Comparison of ENCODE assay signal across 1 cellular context in the genomic region with DNA sequence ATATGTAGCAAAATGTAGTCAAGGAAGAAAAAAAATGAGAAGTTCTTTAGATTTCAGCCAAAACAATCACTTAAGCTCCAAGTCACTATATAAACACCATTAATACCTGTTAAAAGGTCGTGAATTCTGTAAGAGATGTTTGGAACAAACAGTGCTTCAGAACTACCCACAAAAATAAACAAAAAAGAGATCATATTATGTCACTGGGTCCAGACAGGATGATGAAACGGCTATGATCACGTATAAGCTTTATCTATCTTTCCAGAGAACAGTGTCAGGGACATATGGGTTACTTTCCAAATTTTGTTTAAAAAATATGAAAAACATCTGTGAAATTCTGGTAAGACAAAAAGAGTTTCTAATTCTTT.
A peak's percentile ranks its signal among the peaks of the same experiment; 100 is the strongest.
TF ChIP-seq lines count a peak whose summit lies in the region.

No MANE protein-coding gene starts in this region.

TF ChIP-seq in HepG2, 621 proteins besides CTCF, POLR2A, EP300 and RAD21 (continued from another document and continues in another):
- TF ChIP-seq, protein P1, sequence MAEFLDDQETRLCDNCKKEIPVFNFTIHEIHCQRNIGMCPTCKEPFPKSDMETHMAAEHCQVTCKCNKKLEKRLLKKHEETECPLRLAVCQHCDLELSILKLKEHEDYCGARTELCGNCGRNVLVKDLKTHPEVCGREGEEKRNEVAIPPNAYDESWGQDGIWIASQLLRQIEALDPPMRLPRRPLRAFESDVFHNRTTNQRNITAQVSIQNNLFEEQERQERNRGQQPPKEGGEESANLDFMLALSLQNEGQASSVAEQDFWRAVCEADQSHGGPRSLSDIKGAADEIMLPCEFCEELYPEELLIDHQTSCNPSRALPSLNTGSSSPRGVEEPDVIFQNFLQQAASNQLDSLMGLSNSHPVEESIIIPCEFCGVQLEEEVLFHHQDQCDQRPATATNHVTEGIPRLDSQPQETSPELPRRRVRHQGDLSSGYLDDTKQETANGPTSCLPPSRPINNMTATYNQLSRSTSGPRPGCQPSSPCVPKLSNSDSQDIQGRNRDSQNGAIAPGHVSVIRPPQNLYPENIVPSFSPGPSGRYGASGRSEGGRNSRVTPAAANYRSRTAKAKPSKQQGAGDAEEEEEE (CRISPR knock-in tag; IDR thresholded peaks at IDR 0.05; ENCODE audit: borderline replicate concordance): no peak
- TF ChIP-seq GATAD2A (CRISPR knock-in tag; IDR thresholded peaks at IDR 0.05) (peak; percentile 93), SRY (CRISPR knock-in tag; IDR thresholded peaks at IDR 0.05) (no peak), PITX1 (CRISPR knock-in tag; IDR thresholded peaks at IDR 0.05) (peak; percentile 76), SOX5 (CRISPR knock-in tag; IDR thresholded peaks at IDR 0.05; ENCODE audit: borderline replicate concordance) (peak; percentile 92), ZNF543 (CRISPR knock-in tag; IDR thresholded peaks at IDR 0.05) (no peak), TBL1XR1 (IDR thresholded peaks at IDR 0.05; ENCODE audit: borderline replicate concordance, low read length, partially characterized antibody) (peak; percentile 65), SUZ12 (IDR thresholded peaks at IDR 0.05; ENCODE audit: low read depth, low read length) (no peak), ZNF17 (CRISPR knock-in tag; IDR thresholded peaks at IDR 0.05) (no peak), KDM5A (IDR thresholded peaks at IDR 0.05; ENCODE audit: borderline replicate concordance, low read length) (no peak), ZC3H13 (CRISPR knock-in tag; IDR thresholded peaks at IDR 0.05) (no peak), ZNF614 (CRISPR knock-in tag; IDR thresholded peaks at IDR 0.05; ENCODE audit: borderline replicate concordance) (no peak), ZNF747 (CRISPR knock-in tag; IDR thresholded peaks at IDR 0.05; ENCODE audit: borderline replicate concordance) (no peak), KLF16 (CRISPR knock-in tag; IDR thresholded peaks at IDR 0.05) (peak in 1 of 2 experiments; percentile 73; a peak in 1 of 4 replicates), ARNTL (CRISPR knock-in tag; IDR thresholded peaks at IDR 0.05) (no peak), GATAD1 (CRISPR knock-in tag; IDR thresholded peaks at IDR 0.05) (no peak), CCAR2 (optimal IDR thresholded peaks at IDR 0.05; ENCODE audit: low read depth, low read length) (no peak), YY1 (IDR thresholded peaks at IDR 0.05; ENCODE audit: insufficient read depth, insufficient replicate concordance, low read depth, low read length) (no peak), GABPB1 (CRISPR knock-in tag; IDR thresholded peaks at IDR 0.05) (no peak), ZNF83 (CRISPR knock-in tag; IDR thresholded peaks at IDR 0.05; ENCODE audit: borderline replicate concordance) (no peak), ZSCAN31 (CRISPR knock-in tag; IDR thresholded peaks at IDR 0.05; ENCODE audit: low read depth) (no peak), NFRKB (IDR thresholded peaks at IDR 0.05) (no peak), HOXA7 (CRISPR knock-in tag; IDR thresholded peaks at IDR 0.05) (no peak), ISL2 (CRISPR knock-in tag; IDR thresholded peaks at IDR 0.05) (peak; percentile 94), MBD4 (IDR thresholded peaks at IDR 0.05; ENCODE audit: borderline replicate concordance, low read length) (no peak; the same call in 1 of the 2 replicates), ZSCAN25 (CRISPR knock-in tag; IDR thresholded peaks at IDR 0.05) (no peak), RBM22 (optimal IDR thresholded peaks at IDR 0.05; ENCODE audit: low read length) (no peak), ZBTB20 (CRISPR knock-in tag; IDR thresholded peaks at IDR 0.05; ENCODE audit: borderline replicate concordance, low read depth) (peak; percentile 38; the same call in 1 of the 2 replicates), ATF1 (CRISPR knock-in tag; IDR thresholded peaks at IDR 0.05) (peak; percentile 49; the same call in 1 of the 2 replicates), PCBP2 (optimal IDR thresholded peaks at IDR 0.05; ENCODE audit: low read depth, low read length, poor library complexity, severe bottlenecking) (no peak), ZBTB42 (CRISPR knock-in tag; IDR thresholded peaks at IDR 0.05) (no peak), NCOR1 (IDR thresholded peaks at IDR 0.05; ENCODE audit: borderline replicate concordance, low read length) (peak; percentile 89)
- TF ChIP-seq, protein P2, sequence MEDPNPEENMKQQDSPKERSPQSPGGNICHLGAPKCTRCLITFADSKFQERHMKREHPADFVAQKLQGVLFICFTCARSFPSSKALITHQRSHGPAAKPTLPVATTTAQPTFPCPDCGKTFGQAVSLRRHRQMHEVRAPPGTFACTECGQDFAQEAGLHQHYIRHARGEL (CRISPR knock-in tag; IDR thresholded peaks at IDR 0.05): no peak
- TF ChIP-seq, protein P3, sequence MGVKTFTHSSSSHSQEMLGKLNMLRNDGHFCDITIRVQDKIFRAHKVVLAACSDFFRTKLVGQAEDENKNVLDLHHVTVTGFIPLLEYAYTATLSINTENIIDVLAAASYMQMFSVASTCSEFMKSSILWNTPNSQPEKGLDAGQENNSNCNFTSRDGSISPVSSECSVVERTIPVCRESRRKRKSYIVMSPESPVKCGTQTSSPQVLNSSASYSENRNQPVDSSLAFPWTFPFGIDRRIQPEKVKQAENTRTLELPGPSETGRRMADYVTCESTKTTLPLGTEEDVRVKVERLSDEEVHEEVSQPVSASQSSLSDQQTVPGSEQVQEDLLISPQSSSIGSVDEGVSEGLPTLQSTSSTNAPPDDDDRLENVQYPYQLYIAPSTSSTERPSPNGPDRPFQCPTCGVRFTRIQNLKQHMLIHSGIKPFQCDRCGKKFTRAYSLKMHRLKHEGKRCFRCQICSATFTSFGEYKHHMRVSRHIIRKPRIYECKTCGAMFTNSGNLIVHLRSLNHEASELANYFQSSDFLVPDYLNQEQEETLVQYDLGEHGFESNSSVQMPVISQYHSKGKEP (CRISPR knock-in tag; IDR thresholded peaks at IDR 0.05): no peak
- TF ChIP-seq, protein P4, sequence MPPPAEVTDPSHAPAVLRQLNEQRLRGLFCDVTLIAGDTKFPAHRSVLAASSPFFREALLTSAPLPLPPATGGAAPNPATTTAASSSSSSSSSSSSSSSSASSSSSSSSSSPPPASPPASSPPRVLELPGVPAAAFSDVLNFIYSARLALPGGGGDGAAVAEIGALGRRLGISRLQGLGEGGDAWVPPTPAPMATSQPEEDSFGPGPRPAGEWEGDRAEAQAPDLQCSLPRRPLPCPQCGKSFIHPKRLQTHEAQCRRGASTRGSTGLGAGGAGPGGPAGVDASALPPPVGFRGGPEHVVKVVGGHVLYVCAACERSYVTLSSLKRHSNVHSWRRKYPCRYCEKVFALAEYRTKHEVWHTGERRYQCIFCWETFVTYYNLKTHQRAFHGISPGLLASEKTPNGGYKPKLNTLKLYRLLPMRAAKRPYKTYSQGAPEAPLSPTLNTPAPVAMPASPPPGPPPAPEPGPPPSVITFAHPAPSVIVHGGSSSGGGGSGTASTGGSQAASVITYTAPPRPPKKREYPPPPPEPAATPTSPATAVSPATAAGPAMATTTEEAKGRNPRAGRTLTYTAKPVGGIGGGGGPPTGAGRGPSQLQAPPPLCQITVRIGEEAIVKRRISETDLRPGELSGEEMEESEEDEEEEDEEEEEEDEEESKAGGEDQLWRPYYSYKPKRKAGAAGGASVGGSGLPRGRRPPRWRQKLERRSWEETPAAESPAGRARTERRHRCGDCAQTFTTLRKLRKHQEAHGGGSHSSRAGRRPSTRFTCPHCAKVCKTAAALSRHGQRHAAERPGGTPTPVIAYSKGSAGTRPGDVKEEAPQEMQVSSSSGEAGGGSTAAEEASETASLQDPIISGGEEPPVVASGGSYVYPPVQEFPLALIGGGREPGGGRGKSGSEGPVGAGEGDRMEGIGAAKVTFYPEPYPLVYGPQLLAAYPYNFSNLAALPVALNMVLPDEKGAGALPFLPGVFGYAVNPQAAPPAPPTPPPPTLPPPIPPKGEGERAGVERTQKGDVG (CRISPR knock-in tag; IDR thresholded peaks at IDR 0.05; ENCODE audit: borderline replicate concordance): no peak
- TF ChIP-seq, protein P5, sequence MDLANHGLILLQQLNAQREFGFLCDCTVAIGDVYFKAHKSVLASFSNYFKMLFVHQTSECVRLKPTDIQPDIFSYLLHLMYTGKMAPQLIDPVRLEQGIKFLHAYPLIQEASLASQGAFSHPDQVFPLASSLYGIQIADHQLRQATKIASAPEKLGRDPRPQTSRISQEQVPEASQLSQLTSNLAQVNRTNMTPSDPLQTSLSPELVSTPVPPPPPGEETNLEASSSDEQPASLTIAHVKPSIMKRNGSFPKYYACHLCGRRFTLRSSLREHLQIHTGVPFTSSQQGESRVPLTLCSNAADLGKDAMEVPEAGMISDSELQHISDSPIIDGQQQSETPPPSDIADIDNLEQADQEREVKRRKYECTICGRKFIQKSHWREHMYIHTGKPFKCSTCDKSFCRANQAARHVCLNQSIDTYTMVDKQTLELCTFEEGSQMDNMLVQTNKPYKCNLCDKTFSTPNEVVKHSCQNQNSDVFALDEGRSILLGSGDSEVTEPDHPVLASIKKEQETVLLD (CRISPR knock-in tag; IDR thresholded peaks at IDR 0.05; ENCODE audit: low read depth): no peak
- TF ChIP-seq, protein P6, sequence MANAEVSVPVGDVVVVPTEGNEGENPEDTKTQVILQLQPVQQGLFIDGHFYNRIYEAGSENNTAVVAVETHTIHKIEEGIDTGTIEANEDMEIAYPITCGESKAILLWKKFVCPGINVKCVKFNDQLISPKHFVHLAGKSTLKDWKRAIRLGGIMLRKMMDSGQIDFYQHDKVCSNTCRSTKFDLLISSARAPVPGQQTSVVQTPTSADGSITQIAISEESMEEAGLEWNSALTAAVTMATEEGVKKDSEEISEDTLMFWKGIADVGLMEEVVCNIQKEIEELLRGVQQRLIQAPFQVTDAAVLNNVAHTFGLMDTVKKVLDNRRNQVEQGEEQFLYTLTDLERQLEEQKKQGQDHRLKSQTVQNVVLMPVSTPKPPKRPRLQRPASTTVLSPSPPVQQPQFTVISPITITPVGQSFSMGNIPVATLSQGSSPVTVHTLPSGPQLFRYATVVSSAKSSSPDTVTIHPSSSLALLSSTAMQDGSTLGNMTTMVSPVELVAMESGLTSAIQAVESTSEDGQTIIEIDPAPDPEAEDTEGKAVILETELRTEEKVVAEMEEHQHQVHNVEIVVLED (CRISPR knock-in tag; IDR thresholded peaks at IDR 0.05; ENCODE audit: borderline replicate concordance): no peak
- TF ChIP-seq, protein P7, sequence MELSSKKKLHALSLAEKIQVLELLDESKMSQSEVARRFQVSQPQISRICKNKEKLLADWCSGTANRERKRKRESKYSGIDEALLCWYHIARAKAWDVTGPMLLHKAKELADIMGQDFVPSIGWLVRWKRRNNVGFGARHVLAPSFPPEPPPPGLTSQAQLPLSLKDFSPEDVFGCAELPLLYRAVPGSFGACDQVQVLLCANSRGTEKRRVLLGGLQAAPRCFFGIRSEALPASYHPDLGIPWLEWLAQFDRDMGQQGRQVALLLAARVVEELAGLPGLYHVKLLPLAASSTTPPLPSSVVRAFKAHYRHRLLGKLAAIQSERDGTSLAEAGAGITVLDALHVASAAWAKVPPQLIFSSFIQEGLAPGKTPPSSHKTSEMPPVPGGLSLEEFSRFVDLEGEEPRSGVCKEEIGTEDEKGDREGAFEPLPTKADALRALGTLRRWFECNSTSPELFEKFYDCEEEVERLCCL (CRISPR knock-in tag; IDR thresholded peaks at IDR 0.05; ENCODE audit: borderline replicate concordance): no peak
- TF ChIP-seq, protein P8, sequence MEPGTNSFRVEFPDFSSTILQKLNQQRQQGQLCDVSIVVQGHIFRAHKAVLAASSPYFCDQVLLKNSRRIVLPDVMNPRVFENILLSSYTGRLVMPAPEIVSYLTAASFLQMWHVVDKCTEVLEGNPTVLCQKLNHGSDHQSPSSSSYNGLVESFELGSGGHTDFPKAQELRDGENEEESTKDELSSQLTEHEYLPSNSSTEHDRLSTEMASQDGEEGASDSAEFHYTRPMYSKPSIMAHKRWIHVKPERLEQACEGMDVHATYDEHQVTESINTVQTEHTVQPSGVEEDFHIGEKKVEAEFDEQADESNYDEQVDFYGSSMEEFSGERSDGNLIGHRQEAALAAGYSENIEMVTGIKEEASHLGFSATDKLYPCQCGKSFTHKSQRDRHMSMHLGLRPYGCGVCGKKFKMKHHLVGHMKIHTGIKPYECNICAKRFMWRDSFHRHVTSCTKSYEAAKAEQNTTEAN (CRISPR knock-in tag; conservative IDR thresholded peaks at IDR 0.05): 0 out of 2 replicates have a peak, but pooled peaks have one; percentile 52
- TF ChIP-seq, protein P9, sequence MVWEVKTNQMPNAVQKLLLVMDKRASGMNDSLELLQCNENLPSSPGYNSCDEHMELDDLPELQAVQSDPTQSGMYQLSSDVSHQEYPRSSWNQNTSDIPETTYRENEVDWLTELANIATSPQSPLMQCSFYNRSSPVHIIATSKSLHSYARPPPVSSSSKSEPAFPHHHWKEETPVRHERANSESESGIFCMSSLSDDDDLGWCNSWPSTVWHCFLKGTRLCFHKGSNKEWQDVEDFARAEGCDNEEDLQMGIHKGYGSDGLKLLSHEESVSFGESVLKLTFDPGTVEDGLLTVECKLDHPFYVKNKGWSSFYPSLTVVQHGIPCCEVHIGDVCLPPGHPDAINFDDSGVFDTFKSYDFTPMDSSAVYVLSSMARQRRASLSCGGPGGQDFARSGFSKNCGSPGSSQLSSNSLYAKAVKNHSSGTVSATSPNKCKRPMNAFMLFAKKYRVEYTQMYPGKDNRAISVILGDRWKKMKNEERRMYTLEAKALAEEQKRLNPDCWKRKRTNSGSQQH (CRISPR knock-in tag; IDR thresholded peaks at IDR 0.05; ENCODE audit: low read depth): no peak
- TF ChIP-seq, protein P10, sequence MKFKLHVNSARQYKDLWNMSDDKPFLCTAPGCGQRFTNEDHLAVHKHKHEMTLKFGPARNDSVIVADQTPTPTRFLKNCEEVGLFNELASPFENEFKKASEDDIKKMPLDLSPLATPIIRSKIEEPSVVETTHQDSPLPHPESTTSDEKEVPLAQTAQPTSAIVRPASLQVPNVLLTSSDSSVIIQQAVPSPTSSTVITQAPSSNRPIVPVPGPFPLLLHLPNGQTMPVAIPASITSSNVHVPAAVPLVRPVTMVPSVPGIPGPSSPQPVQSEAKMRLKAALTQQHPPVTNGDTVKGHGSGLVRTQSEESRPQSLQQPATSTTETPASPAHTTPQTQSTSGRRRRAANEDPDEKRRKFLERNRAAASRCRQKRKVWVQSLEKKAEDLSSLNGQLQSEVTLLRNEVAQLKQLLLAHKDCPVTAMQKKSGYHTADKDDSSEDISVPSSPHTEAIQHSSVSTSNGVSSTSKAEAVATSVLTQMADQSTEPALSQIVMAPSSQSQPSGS (CRISPR knock-in tag; IDR thresholded peaks at IDR 0.05): peak; percentile 62; the same call in 1 of the 2 replicates
- TF ChIP-seq, protein P11, sequence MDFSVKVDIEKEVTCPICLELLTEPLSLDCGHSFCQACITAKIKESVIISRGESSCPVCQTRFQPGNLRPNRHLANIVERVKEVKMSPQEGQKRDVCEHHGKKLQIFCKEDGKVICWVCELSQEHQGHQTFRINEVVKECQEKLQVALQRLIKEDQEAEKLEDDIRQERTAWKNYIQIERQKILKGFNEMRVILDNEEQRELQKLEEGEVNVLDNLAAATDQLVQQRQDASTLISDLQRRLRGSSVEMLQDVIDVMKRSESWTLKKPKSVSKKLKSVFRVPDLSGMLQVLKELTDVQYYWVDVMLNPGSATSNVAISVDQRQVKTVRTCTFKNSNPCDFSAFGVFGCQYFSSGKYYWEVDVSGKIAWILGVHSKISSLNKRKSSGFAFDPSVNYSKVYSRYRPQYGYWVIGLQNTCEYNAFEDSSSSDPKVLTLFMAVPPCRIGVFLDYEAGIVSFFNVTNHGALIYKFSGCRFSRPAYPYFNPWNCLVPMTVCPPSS (IDR thresholded peaks at IDR 0.05): no peak
- TF ChIP-seq, protein P12, sequence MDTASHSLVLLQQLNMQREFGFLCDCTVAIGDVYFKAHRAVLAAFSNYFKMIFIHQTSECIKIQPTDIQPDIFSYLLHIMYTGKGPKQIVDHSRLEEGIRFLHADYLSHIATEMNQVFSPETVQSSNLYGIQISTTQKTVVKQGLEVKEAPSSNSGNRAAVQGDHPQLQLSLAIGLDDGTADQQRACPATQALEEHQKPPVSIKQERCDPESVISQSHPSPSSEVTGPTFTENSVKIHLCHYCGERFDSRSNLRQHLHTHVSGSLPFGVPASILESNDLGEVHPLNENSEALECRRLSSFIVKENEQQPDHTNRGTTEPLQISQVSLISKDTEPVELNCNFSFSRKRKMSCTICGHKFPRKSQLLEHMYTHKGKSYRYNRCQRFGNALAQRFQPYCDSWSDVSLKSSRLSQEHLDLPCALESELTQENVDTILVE (CRISPR knock-in tag; IDR thresholded peaks at IDR 0.05): peak; percentile 25; the same call in 1 of the 2 replicates
